7 cellular contexts compared by ENCODE assay signal in genomic region chr16:3951356-3951755, GRCh38.
A peak's percentile ranks its signal among the peaks of the same experiment; 100 is the strongest.
DNase-seq lines count a peak whose midpoint lies in the region; ATAC-seq, FAIRE-seq and TF ChIP-seq lines count a peak whose summit lies in the region.
"Not testable (repeated sequence)": the region's sequence is repeated elsewhere in the genome, so short reads cannot be mapped to it uniquely, and the experiment has no call there.

No MANE protein-coding gene starts in this region.

- not testable (repeated sequence) for H3K36me3 ChIP-seq in gastroesophageal sphincter; kidney (ENCODE audit: control insufficient read depth in 1 of 2, insufficient read depth in 2 of 2, low read length in 2 of 2); sigmoid colon; thyroid gland

- CTCF ChIA-PET in RWPE1 (lab: Yijun Ruan, JAX): interaction anchor here (0.7 to 1.4 kb wide), 2 partner anchors 13 to 646 kb away, joined by 3 to 6 read pairs; no protein-coding TSS in a partner anchor

- peak overlapping the region in 4 of 5 experiments; percentile 9 to 52 (median 36) for H3K4me3 Mint-ChIP-seq in brain
- H3K4me3 Mint-ChIP-seq in nephron progenitor cell: not testable (repeated sequence)

- not testable (repeated sequence) for H3K27me3 Mint-ChIP-seq in brain
- H3K27me3 Mint-ChIP-seq in nephron progenitor cell (ENCODE audit: low read depth, poor library complexity): peaks cover 20% of the 10 kb centered on the region

- not testable (repeated sequence) for H3K27me3 ChIP-seq in gastroesophageal sphincter, sigmoid colon, thyroid gland

- H3K27ac Mint-ChIP-seq in brain (peak overlapping the region in 4 of 5 experiments; percentile 40 to 89 (median 64)), nephron progenitor cell (peak overlapping the region; percentile 27)

- H3K27ac ChIP-seq in RWPE1: peak overlapping the region; percentile 94
- peak overlapping the region in 3 of 4 donors; percentile 73 to 84 (median 82) for H3K27ac ChIP-seq in gastroesophageal sphincter
- not testable (repeated sequence) for H3K27ac ChIP-seq in kidney (ENCODE audit: low read depth in 2 of 2, low read length in 2 of 2)
- peak overlapping the region; percentile 70 to 85 (median 76) for H3K27ac ChIP-seq in sigmoid colon
- H3K27ac ChIP-seq in thyroid gland: peak overlapping the region; percentile 94 to 99 (median 96)

- H3K9me3 ChIP-seq in gastroesophageal sphincter; kidney (ENCODE audit: control insufficient read depth in 1 of 2, low read length in 2 of 2); sigmoid colon; thyroid gland: not testable (repeated sequence)

- TF ChIP-seq CTCF in RWPE1 (conservative IDR thresholded peaks at IDR 0.05; ENCODE audit: low read depth); brain (conservative IDR thresholded peaks at IDR 0.05); gastroesophageal sphincter (IDR thresholded peaks at IDR 0.05); kidney (IDR thresholded peaks at IDR 0.05; ENCODE audit: borderline replicate concordance, extremely low read depth, insufficient read depth); nephron progenitor cell (IDR thresholded peaks at IDR 0.05); sigmoid colon (IDR thresholded peaks at IDR 0.05); thyroid gland (IDR thresholded peaks at IDR 0.05): not testable (repeated sequence)

- TF ChIP-seq EP300 in gastroesophageal sphincter (IDR thresholded peaks at IDR 0.05); sigmoid colon (IDR thresholded peaks at IDR 0.05): not testable (repeated sequence)

- not testable (repeated sequence) for ATAC-seq in gastroesophageal sphincter

- TF ChIP-seq POLR2A in gastroesophageal sphincter (IDR thresholded peaks at IDR 0.05); sigmoid colon (IDR thresholded peaks at IDR 0.05); thyroid gland (IDR thresholded peaks at IDR 0.05): not testable (repeated sequence)

- peaks cover 54% of the 10 kb centered on the region for H3K4me1 Mint-ChIP-seq in brain
- H3K4me1 Mint-ChIP-seq in nephron progenitor cell: peaks cover 42% of the 10 kb centered on the region

- not testable (repeated sequence) for H3K36me3 Mint-ChIP-seq in brain; nephron progenitor cell (ENCODE audit: low read depth)

- H3K4me1 ChIP-seq in gastroesophageal sphincter: peaks cover 0 to 49% (median 12%) of the 10 kb centered on the region in 3 donors
- not testable (repeated sequence) for H3K4me1 ChIP-seq in kidney (ENCODE audit: control insufficient read depth in 1 of 2, insufficient read depth in 1 of 2, low read depth in 1 of 2, low read length in 2 of 2)
- peaks cover 0 to 37% (median 29%) of the 10 kb centered on the region in 4 donors for H3K4me1 ChIP-seq in sigmoid colon
- peaks cover 62 to 67% of the 10 kb centered on the region in 2 donors for H3K4me1 ChIP-seq in thyroid gland

- intact Hi-C loops in kidney (cut with DNase I); sigmoid colon (cut with DNase I); thyroid gland (cut with DNase I): not testable (repeated sequence)

- H3K9ac ChIP-seq in kidney (ENCODE audit: low read length in 2 of 2): not testable (repeated sequence)

- FAIRE-seq in kidney (lab: Jason Lieb, UNC): not testable (repeated sequence)

- WGBS in gastroesophageal sphincter (ENCODE audit: low coverage in 1 of 2), 2 donors: 51 to 53% methylated on average over 5 to 6 of the region's 6 CpGs
- WGBS in sigmoid colon, 2 donors: 69 to 77% methylated on average over 6 of the region's 6 CpGs
- WGBS in thyroid gland, 2 donors: 18 to 23% methylated on average over 6 of the region's 6 CpGs

- H3K9me3 Mint-ChIP-seq in brain, nephron progenitor cell: not testable (repeated sequence)

- POLR2A ChIA-PET in RWPE1 (lab: Yijun Ruan, JAX; ENCODE audit: low non-redundant PET): not testable (repeated sequence)

- not testable (repeated sequence) for DNase-seq in RWPE1 (ENCODE audit: low spot score); nephron progenitor cell; sigmoid colon; thyroid gland
- DNase-seq in kidney: peak; percentile 45

- H3K4me3 ChIP-seq in gastroesophageal sphincter; kidney (ENCODE audit: low read length in 2 of 2); sigmoid colon; thyroid gland (replicated peaks in 1 of 3): not testable (repeated sequence)
